ENCODE assay signal across 21 cellular contexts in genomic region chr14:104305511-104306449, GRCh38.
"Had no signal": no experiment of that assay in that cellular context is flagged by ENCODE, and none has a peak within 500 bp of the region (broad histone marks: within the 10 kb centered on the region; RNA-seq: fewer than 3 reads in every experiment).

No MANE protein-coding gene starts in this region.

- H3K36me3 Mint-ChIP-seq: mesothelial cell of epicardium had no signal

- H3K27me3 Mint-ChIP-seq: activated naive CD8-positive, alpha-beta T cell treated with anti-CD3 and anti-CD28 coated beads, Interleukin-2, amount 10 ng/mL, durations not matched to agents 7 days and 5 days; dendritic cell treated with granulocyte-macrophage colony-stimulating factor and Interleukin-4, amounts not matched to agents 40 ng/mL and 50 ng/mL, for 4 days had no signal

- H3K9me3 Mint-ChIP-seq: T-helper 2 cell treated with Interferon-gamma antibody and Interleukin-4, amounts not matched to agents 5 μg/mL and 100 μg/mL, for 36 hours had no signal

- H3K4me3 ChIP-seq: smooth muscle cell, transverse colon had no signal

- H3K27ac Mint-ChIP-seq: activated naive CD8-positive, alpha-beta T cell treated with anti-CD3 and anti-CD28 coated beads, Interleukin-2, amount 10 ng/mL, durations not matched to agents 7 days and 5 days; activated T-cell treated with anti-CD3 and anti-CD28 coated beads, Interleukin-2, amount 50 U/mL, for 72 hours; dendritic cell treated with granulocyte-macrophage colony-stimulating factor and Interleukin-4, amounts not matched to agents 40 ng/mL and 50 ng/mL, for 4 days; endodermal cell; mesothelial cell of epicardium; T-helper 2 cell treated with Interferon-gamma antibody and Interleukin-4, amounts not matched to agents 5 μg/mL and 100 μg/mL, for 36 hours had no signal

- ATAC-seq: activated T-cell treated with anti-CD3 and anti-CD28 coated beads, Interleukin-2, amount 50 U/mL, for 72 hours; esophagus mucosa; naive thymus-derived CD4-positive, alpha-beta T cell had no signal

- H3K4me1 Mint-ChIP-seq: activated naive CD8-positive, alpha-beta T cell treated with anti-CD3 and anti-CD28 coated beads, Interleukin-2, amount 10 ng/mL, durations not matched to agents 7 days and 5 days; mesothelial cell of epicardium had no signal

- H3K9me3 ChIP-seq: transverse colon had no signal

- DNase-seq: activated CD4-positive, alpha-beta T cell treated with anti-CD3 and anti-CD28 coated beads for 4 hours; activated CD4-positive, alpha-beta T cell treated with anti-CD3 and anti-CD28 coated beads, Interleukin-2, amount 50 U/mL, for 4 hours; activated effector memory CD4-positive, alpha-beta T cell treated with Interleukin-2 at 50 U/mL for 16 hours; activated naive CD4-positive, alpha-beta T cell treated with Interleukin-2 at 50 U/mL for 16 hours; activated naive CD8-positive, alpha-beta T cell treated with anti-CD3 and anti-CD28 coated beads, Interleukin-2, amount 10 ng/mL, durations not matched to agents 7 days and 5 days; activated T-cell treated with anti-CD3 and anti-CD28 coated beads for 4 hours; activated T-cell treated with anti-CD3 and anti-CD28 coated beads, Interleukin-2, amount 50 U/mL, for 72 hours; brain microvascular endothelial cell; caudate nucleus; endodermal cell; foreskin fibroblast; naive thymus-derived CD4-positive, alpha-beta T cell; stimulated activated CD4-positive, alpha-beta T cell treated with anti-CD3 and anti-CD28 coated beads, Interleukin-15, amount 100 ng/mL, for 24 hours; stimulated activated CD4-positive, alpha-beta T cell treated with anti-CD3 and anti-CD28 coated beads, Interleukin-2, amount 100 ng/mL, for 24 hours; stimulated activated naive CD4-positive, alpha-beta T cell; transverse colon had no signal

- H3K27me3 ChIP-seq: brain microvascular endothelial cell, transverse colon had no signal

- H3K4me2 ChIP-seq: smooth muscle cell had no signal

- H3K27ac ChIP-seq: brain microvascular endothelial cell, transverse colon had no signal

- H3K4me3 Mint-ChIP-seq: activated naive CD8-positive, alpha-beta T cell treated with anti-CD3 and anti-CD28 coated beads, Interleukin-2, amount 10 ng/mL, durations not matched to agents 7 days and 5 days; activated T-cell treated with anti-CD3 and anti-CD28 coated beads, Interleukin-2, amount 50 U/mL, for 72 hours; dendritic cell treated with granulocyte-macrophage colony-stimulating factor and Interleukin-4, amounts not matched to agents 40 ng/mL and 50 ng/mL, for 4 days; endodermal cell; mesothelial cell of epicardium; naive thymus-derived CD4-positive, alpha-beta T cell; T-helper 2 cell treated with Interferon-gamma antibody and Interleukin-4, amounts not matched to agents 5 μg/mL and 100 μg/mL, for 36 hours had no signal

- H3K36me3 ChIP-seq: brain microvascular endothelial cell, transverse colon had no signal

- H3K4me1 ChIP-seq: transverse colon had no signal
